7 cellular contexts compared by ENCODE assay signal in the genomic region with DNA sequence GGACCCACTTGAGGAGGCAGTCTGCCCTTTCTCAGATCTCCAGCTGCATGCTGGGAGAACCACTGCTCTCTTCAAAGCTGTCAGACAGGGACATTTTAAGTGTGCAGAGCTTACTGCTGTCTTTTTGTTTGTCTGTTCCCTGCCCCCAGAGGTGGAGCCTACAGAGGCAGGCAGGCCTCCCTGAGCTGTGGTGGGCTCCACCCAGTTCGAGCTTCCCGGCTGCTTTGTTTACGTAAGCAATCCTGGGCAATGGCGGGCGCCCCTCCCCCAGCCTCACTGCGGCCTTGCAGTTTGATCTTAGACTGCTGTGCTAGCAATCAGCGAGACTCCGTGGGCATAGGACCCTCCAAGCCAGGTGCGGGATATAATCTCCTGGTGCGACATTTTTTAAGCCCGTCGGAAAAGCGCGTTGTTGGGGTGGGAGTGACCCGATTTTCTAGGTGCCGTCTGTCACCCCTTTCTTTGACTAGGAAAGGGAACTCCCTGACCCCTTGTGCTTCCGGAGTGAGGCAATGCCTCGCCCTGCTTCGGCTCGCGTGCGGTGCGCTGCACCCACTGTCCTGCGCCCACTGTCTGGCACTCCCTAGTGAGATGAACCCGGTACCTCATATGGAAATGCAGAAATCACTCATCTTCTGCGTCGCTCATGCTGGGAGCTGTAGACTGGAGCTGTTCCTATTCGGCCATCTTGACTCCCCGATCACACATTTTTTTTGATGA. TPM values are rescaled to one million over a fixed set of nuclear protein-coding genes. Genes with fewer than 3 reads are reported as not detected.
"Had no signal": no experiment of that assay in that cellular context is flagged by ENCODE, and none has a peak within 500 bp of the region (broad histone marks: within the 10 kb centered on the region; RNA-seq: fewer than 3 reads in every experiment).

No MANE protein-coding gene starts in this region.

RNA-seq across cellular contexts. Expression of a gene that starts 26.8 kb away (rescaled TPM):
- total RNA-seq: MCF 10A; PC-3; Right ventricle myocardium inferior; RPMI7951; SJCRH30; SK-MEL-5; T-helper 1 cell treated with Interleukin-12 subunit alpha and Interleukin-12 subunit beta and Interleukin-4 antibody, amounts not matched to agents 30 ng/mL and 1 ng/mL, for 36 hours had no signal
